Comparison of ENCODE assay signal across 1 cellular context in genomic region chr19:11092181-11092538, GRCh38.
TF ChIP-seq lines count a peak whose summit lies in the region.

No MANE protein-coding gene starts in this region.

TF ChIP-seq in HepG2, 621 proteins besides CTCF, POLR2A, EP300 and RAD21 (continued from another document):
- TF ChIP-seq AGO2 (optimal IDR thresholded peaks at IDR 0.05; ENCODE audit: low read depth, low read length) (no peak), RBFOX2 (IDR thresholded peaks at IDR 0.05; ENCODE audit: low read depth, low read length) (peak; percentile 2; the same call in 1 of the 2 replicates), ATF7 (IDR thresholded peaks at IDR 0.05) (peak; percentile 53), ATF7 (CRISPR knock-in tag; IDR thresholded peaks at IDR 0.05) (no peak), ARID3A (IDR thresholded peaks at IDR 0.05; ENCODE audit: low read depth, low read length) (peak; percentile 67), CREB1 (IDR thresholded peaks at IDR 0.05) (no peak), CREB1 (CRISPR knock-in tag; IDR thresholded peaks at IDR 0.05) (0 out of 2 replicates have a peak, but pooled peaks have one; percentile 9), HNF4G (IDR thresholded peaks at IDR 0.05; ENCODE audit: borderline replicate concordance, low read depth, low read length) (peak; percentile 30; the same call in 1 of the 2 replicates), HNF4G (CRISPR knock-in tag; IDR thresholded peaks at IDR 0.05; ENCODE audit: borderline replicate concordance, low read depth) (no peak), ZNF207 (IDR thresholded peaks at IDR 0.05; ENCODE audit: borderline replicate concordance) (no peak), SMAD3 (CRISPR knock-in tag; IDR thresholded peaks at IDR 0.05) (peak; percentile 13; the same call in 1 of the 2 replicates), ZBTB49 (CRISPR knock-in tag; IDR thresholded peaks at IDR 0.05; ENCODE audit: borderline replicate concordance) (no peak), YY1 (IDR thresholded peaks at IDR 0.05; ENCODE audit: insufficient read depth, insufficient replicate concordance, low read depth, low read length) (no peak), TFAP4 (IDR thresholded peaks at IDR 0.05; ENCODE audit: borderline replicate concordance, low read depth) (peak; percentile 43; the same call in 1 of the 2 replicates), HNRNPUL1 (IDR thresholded peaks at IDR 0.05; ENCODE audit: low read depth, low read length) (no peak), NFKBIZ (CRISPR knock-in tag; IDR thresholded peaks at IDR 0.05) (no peak), ZNF441 (CRISPR knock-in tag; IDR thresholded peaks at IDR 0.05; ENCODE audit: borderline replicate concordance) (no peak), ZNF451 (CRISPR knock-in tag; IDR thresholded peaks at IDR 0.05) (no peak), FIP1L1 (IDR thresholded peaks at IDR 0.05; ENCODE audit: borderline replicate concordance, insufficient read depth, low read depth, low read length) (no peak), MXI1 (IDR thresholded peaks at IDR 0.05; ENCODE audit: borderline replicate concordance, low read depth, low read length) (peak; percentile 39; the same call in 1 of the 3 replicates), ETV5 (CRISPR knock-in tag; IDR thresholded peaks at IDR 0.05; ENCODE audit: borderline replicate concordance) (peak; percentile 74), SRF (IDR thresholded peaks at IDR 0.05; ENCODE audit: low read depth, low read length) (peak; percentile 70), PAWR (CRISPR knock-in tag; IDR thresholded peaks at IDR 0.05; ENCODE audit: borderline replicate concordance) (no peak), SAP130 (CRISPR knock-in tag; IDR thresholded peaks at IDR 0.05; ENCODE audit: low read depth) (peak; percentile 42), DBP (CRISPR knock-in tag; IDR thresholded peaks at IDR 0.05; ENCODE audit: not compliant biosample characterization) (no peak), JUNB (CRISPR knock-in tag; IDR thresholded peaks at IDR 0.05; ENCODE audit: borderline replicate concordance) (0 out of 2 replicates have a peak, but pooled peaks have one; percentile 11), IKZF5 (CRISPR knock-in tag; IDR thresholded peaks at IDR 0.05) (0 out of 2 replicates have a peak, but pooled peaks have one; percentile 12), ZNF550 (CRISPR knock-in tag; IDR thresholded peaks at IDR 0.05; ENCODE audit: borderline replicate concordance) (no peak), ZMAT3 (CRISPR knock-in tag; conservative IDR thresholded peaks at IDR 0.05) (no peak), KLF9 (CRISPR knock-in tag; IDR thresholded peaks at IDR 0.05; ENCODE audit: low read depth) (no peak), GABPB1 (CRISPR knock-in tag; IDR thresholded peaks at IDR 0.05) (peak; percentile 39; the same call in 1 of the 2 replicates), FOSL1 (CRISPR knock-in tag; IDR thresholded peaks at IDR 0.05; ENCODE audit: borderline replicate concordance) (no peak), SKIL (CRISPR knock-in tag; IDR thresholded peaks at IDR 0.05; ENCODE audit: borderline replicate concordance) (0 out of 2 replicates have a peak, but pooled peaks have one; percentile 3), ZNF256 (CRISPR knock-in tag; conservative IDR thresholded peaks at IDR 0.05) (no peak), FOSL2 (CRISPR knock-in tag; IDR thresholded peaks at IDR 0.05) (peak; percentile 67), MYNN (CRISPR knock-in tag; IDR thresholded peaks at IDR 0.05; ENCODE audit: low read depth) (no peak), RFX3 (CRISPR knock-in tag; IDR thresholded peaks at IDR 0.05) (peak; percentile 78), CREM (IDR thresholded peaks at IDR 0.05) (no peak), CREM (CRISPR knock-in tag; IDR thresholded peaks at IDR 0.05) (no peak)
- TF ChIP-seq, protein P1, sequence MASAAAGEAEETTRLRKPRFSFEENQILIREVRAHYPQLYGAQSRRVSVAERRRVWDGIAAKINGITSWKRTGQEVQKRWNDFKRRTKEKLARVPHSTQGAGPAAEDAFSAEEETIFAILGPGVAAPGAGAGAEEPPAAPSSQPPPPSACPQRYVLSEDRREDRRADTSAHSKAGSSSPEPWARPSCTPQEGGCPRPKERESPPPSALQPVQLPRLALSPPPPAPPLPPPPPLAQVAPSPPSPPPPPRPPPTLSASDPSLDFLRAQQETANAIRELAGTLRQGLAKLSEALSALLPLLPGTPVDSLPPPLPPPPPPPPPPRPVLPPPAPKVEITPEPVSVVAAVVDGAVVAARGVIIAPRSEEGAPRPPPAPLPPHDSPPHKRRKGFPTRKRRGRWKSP (CRISPR knock-in tag; IDR thresholded peaks at IDR 0.05), result no peak
- TF ChIP-seq, protein P2, sequence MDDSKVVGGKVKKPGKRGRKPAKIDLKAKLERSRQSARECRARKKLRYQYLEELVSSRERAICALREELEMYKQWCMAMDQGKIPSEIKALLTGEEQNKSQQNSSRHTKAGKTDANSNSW (CRISPR knock-in tag; IDR thresholded peaks at IDR 0.05; ENCODE audit: borderline replicate concordance), result no peak
- TF ChIP-seq, protein P3, sequence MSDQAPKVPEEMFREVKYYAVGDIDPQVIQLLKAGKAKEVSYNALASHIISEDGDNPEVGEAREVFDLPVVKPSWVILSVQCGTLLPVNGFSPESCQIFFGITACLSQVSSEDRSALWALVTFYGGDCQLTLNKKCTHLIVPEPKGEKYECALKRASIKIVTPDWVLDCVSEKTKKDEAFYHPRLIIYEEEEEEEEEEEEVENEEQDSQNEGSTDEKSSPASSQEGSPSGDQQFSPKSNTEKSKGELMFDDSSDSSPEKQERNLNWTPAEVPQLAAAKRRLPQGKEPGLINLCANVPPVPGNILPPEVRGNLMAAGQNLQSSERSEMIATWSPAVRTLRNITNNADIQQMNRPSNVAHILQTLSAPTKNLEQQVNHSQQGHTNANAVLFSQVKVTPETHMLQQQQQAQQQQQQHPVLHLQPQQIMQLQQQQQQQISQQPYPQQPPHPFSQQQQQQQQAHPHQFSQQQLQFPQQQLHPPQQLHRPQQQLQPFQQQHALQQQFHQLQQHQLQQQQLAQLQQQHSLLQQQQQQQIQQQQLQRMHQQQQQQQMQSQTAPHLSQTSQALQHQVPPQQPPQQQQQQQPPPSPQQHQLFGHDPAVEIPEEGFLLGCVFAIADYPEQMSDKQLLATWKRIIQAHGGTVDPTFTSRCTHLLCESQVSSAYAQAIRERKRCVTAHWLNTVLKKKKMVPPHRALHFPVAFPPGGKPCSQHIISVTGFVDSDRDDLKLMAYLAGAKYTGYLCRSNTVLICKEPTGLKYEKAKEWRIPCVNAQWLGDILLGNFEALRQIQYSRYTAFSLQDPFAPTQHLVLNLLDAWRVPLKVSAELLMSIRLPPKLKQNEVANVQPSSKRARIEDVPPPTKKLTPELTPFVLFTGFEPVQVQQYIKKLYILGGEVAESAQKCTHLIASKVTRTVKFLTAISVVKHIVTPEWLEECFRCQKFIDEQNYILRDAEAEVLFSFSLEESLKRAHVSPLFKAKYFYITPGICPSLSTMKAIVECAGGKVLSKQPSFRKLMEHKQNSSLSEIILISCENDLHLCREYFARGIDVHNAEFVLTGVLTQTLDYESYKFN (CRISPR knock-in tag; conservative IDR thresholded peaks at IDR 0.05), result 0 out of 2 replicates have a peak, but pooled peaks have one; percentile 8
- TF ChIP-seq, protein P4, sequence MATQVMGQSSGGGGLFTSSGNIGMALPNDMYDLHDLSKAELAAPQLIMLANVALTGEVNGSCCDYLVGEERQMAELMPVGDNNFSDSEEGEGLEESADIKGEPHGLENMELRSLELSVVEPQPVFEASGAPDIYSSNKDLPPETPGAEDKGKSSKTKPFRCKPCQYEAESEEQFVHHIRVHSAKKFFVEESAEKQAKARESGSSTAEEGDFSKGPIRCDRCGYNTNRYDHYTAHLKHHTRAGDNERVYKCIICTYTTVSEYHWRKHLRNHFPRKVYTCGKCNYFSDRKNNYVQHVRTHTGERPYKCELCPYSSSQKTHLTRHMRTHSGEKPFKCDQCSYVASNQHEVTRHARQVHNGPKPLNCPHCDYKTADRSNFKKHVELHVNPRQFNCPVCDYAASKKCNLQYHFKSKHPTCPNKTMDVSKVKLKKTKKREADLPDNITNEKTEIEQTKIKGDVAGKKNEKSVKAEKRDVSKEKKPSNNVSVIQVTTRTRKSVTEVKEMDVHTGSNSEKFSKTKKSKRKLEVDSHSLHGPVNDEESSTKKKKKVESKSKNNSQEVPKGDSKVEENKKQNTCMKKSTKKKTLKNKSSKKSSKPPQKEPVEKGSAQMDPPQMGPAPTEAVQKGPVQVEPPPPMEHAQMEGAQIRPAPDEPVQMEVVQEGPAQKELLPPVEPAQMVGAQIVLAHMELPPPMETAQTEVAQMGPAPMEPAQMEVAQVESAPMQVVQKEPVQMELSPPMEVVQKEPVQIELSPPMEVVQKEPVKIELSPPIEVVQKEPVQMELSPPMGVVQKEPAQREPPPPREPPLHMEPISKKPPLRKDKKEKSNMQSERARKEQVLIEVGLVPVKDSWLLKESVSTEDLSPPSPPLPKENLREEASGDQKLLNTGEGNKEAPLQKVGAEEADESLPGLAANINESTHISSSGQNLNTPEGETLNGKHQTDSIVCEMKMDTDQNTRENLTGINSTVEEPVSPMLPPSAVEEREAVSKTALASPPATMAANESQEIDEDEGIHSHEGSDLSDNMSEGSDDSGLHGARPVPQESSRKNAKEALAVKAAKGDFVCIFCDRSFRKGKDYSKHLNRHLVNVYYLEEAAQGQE (IDR thresholded peaks at IDR 0.05; ENCODE audit: borderline replicate concordance in 1 of 2, low read depth in 1 of 2, low read length in 2 of 2), result no peak
